Comparison of ENCODE assay signal across 8 cellular contexts in the genomic region with DNA sequence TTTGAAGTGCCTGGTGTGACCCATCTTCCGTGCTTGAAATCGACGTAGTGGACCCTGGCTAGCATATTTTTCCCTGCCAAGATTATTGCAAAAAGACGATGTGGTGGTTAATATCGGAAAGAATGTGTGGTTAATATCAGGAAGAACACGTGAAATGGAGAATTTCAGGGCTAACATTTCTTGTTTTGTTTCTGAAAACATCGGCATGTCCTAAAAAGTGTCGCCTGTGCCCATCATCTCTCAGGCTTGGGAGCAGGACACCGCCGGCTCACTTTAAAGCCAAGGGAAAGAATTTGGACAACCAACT. TPM values are rescaled to one million over a fixed set of nuclear protein-coding genes. Genes with fewer than 3 reads are reported as not detected.
A peak's percentile ranks its signal among the peaks of the same experiment; 100 is the strongest.
DNase-seq lines count a peak whose midpoint lies in the region; ATAC-seq and TF ChIP-seq lines count a peak whose summit lies in the region.

No MANE protein-coding gene starts in this region.

- no peaks in the 10 kb centered on the region for H3K9me3 ChIP-seq in BE2C
- no peaks in the 10 kb centered on the region for H3K9me3 ChIP-seq in neural cell (ENCODE audit: low read length)

- H3F3A ChIP-seq in neural cell (ENCODE audit: insufficient read depth, low read length, poor library complexity, severe bottlenecking): peaks cover 8% of the 10 kb centered on the region

- peak overlapping the region; percentile 80 for H3K4me3 ChIP-seq in BE2C (ENCODE audit: low read depth, low read length)
- peak overlapping the region; percentile 87 for H3K4me3 ChIP-seq in LNCaP clone FGC (ENCODE audit: low read depth, low read length)
- H3K4me3 ChIP-seq in coronary artery: peak overlapping the region; percentile 92
- H3K4me3 ChIP-seq in neural cell (ENCODE audit: low read length): peak overlapping the region; percentile 93

- H4K20me1 ChIP-seq in neural cell (ENCODE audit: insufficient read depth): no peaks in the 10 kb centered on the region

- H3K27ac ChIP-seq in coronary artery (peak overlapping the region; percentile 77 to 100), neural cell (ENCODE audit: low read length) (no peak overlapping the region)

- no peaks in the 10 kb centered on the region; the same call in 1 of the 2 replicates for H3K4me1 ChIP-seq in BE2C

- no peaks in the 10 kb centered on the region for H3K9me2 ChIP-seq in neural cell (ENCODE audit: insufficient read depth, low read length)

- no peak for TF ChIP-seq EP300 in neural cell (conservative IDR thresholded peaks at IDR 0.05; ENCODE audit: poor library complexity, severe bottlenecking)

- no peak overlapping the region for H3K4me2 ChIP-seq in neural cell (ENCODE audit: low read length)

- DNase-seq in BE2C (no peak), LNCaP clone FGC (ENCODE audit: low read depth) (no peak), coronary artery (ENCODE audit: low spot score) (no peak), NCI-H1092 treated with DMSO at 0.1 percent for 48 hours (lab: John Stamatoyannopoulos, UW) (no peak), middle frontal gyrus (ENCODE audit: extremely low spot score, low spot score) (no peak), NCI-H187 (lab: John Stamatoyannopoulos, UW) (no peak)

- H3K9ac ChIP-seq in neural cell (ENCODE audit: low read length): no peak overlapping the region

- TF ChIP-seq RAD21 in neural cell (conservative IDR thresholded peaks at IDR 0.05): no peak

- H3K79me2 ChIP-seq in neural cell (replicated peaks; ENCODE audit: insufficient read depth, low read length): no peaks in the 10 kb centered on the region

- H3K36me3 ChIP-seq in BE2C (0 out of 2 replicates have a peak, but pooled peaks cover 2% of the 10 kb centered on the region), neural cell (ENCODE audit: insufficient read depth, low read length) (no peaks in the 10 kb centered on the region)

- H3K27me3 ChIP-seq in BE2C (no peaks in the 10 kb centered on the region), neural cell (ENCODE audit: insufficient read depth, low read depth, low read length) (no peaks in the 10 kb centered on the region)

- peak overlapping the region; percentile 76 for H2AFZ ChIP-seq in neural cell (ENCODE audit: low read depth, low read length)

- no peak for TF ChIP-seq CTCF in BE2C (IDR thresholded peaks at IDR 0.05; ENCODE audit: low read depth, low read length)
- no peak for TF ChIP-seq CTCF in LNCaP clone FGC (IDR thresholded peaks at IDR 0.05; ENCODE audit: control insufficient read depth, extremely low read depth, insufficient read depth)
- no peak for TF ChIP-seq CTCF in coronary artery (IDR thresholded peaks at IDR 0.05)
- no peak for TF ChIP-seq CTCF in neural cell (IDR thresholded peaks at IDR 0.05; ENCODE audit: poor library complexity, severe bottlenecking)

- no peak for ATAC-seq in GM21360 (IDR thresholded peaks at IDR 0.05; ENCODE audit: unreplicated experiment)

TF ChIP-seq in neural cell, 6 proteins besides CTCF, POLR2A, EP300 and RAD21:
- no peak for TF ChIP-seq TAF1 (IDR thresholded peaks at IDR 0.05; ENCODE audit: low read depth)
- no peak for TF ChIP-seq MXI1 (conservative IDR thresholded peaks at IDR 0.05; ENCODE audit: poor library complexity, severe bottlenecking)
- TF ChIP-seq EZH2 (IDR thresholded peaks at IDR 0.05; ENCODE audit: borderline replicate concordance, insufficient read depth, low read length, poor library complexity, severe bottlenecking): no peak
- TF ChIP-seq SMC3 (conservative IDR thresholded peaks at IDR 0.05; ENCODE audit: poor library complexity): no peak
- TF ChIP-seq POLR2AphosphoS5 (IDR thresholded peaks at IDR 0.05): no peak
- TF ChIP-seq, protein P1, sequence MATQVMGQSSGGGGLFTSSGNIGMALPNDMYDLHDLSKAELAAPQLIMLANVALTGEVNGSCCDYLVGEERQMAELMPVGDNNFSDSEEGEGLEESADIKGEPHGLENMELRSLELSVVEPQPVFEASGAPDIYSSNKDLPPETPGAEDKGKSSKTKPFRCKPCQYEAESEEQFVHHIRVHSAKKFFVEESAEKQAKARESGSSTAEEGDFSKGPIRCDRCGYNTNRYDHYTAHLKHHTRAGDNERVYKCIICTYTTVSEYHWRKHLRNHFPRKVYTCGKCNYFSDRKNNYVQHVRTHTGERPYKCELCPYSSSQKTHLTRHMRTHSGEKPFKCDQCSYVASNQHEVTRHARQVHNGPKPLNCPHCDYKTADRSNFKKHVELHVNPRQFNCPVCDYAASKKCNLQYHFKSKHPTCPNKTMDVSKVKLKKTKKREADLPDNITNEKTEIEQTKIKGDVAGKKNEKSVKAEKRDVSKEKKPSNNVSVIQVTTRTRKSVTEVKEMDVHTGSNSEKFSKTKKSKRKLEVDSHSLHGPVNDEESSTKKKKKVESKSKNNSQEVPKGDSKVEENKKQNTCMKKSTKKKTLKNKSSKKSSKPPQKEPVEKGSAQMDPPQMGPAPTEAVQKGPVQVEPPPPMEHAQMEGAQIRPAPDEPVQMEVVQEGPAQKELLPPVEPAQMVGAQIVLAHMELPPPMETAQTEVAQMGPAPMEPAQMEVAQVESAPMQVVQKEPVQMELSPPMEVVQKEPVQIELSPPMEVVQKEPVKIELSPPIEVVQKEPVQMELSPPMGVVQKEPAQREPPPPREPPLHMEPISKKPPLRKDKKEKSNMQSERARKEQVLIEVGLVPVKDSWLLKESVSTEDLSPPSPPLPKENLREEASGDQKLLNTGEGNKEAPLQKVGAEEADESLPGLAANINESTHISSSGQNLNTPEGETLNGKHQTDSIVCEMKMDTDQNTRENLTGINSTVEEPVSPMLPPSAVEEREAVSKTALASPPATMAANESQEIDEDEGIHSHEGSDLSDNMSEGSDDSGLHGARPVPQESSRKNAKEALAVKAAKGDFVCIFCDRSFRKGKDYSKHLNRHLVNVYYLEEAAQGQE (IDR thresholded peaks at IDR 0.05; ENCODE audit: borderline replicate concordance): no peak
TF ChIP-seq in neural cell: peak in this region for 0.

RNA-seq across cellular contexts. Expression of gene DCXR, which starts 0.3 kb away (rescaled TPM):
- polyA plus RNA-seq in BE2C (2012; ENCODE audit: insufficient read depth, insufficient read length, low read depth): 335 TPM
- polyA plus RNA-seq in neural cell: 129 and 148 TPM in 2 replicates
- 35.3 and 35.5 TPM in 2 replicates for polyA minus RNA-seq in neural cell

RNA-seq across cellular contexts. Expression of gene RAC3, which starts 6.4 kb away (rescaled TPM):
- 65.3 TPM for polyA plus RNA-seq in BE2C (2012; ENCODE audit: insufficient read depth, insufficient read length, low read depth)
- 198 and 211 TPM in 2 replicates for polyA plus RNA-seq in neural cell
- 52.8 and 57.3 TPM in 2 replicates for polyA minus RNA-seq in neural cell

RNA-seq across cellular contexts. Expression of gene RFNG, which starts 13.8 kb away (rescaled TPM):
- 73.1 TPM for polyA plus RNA-seq in BE2C (2012; ENCODE audit: insufficient read depth, insufficient read length, low read depth)
- 176 and 200 TPM in 2 replicates for polyA plus RNA-seq in neural cell
- polyA minus RNA-seq in neural cell: 20.8 and 27.0 TPM in 2 replicates

RNA-seq across cellular contexts. Expression of gene GPS1, which starts 13.9 kb away (rescaled TPM):
- polyA plus RNA-seq in BE2C (2012; ENCODE audit: insufficient read depth, insufficient read length, low read depth): 585 TPM
- polyA plus RNA-seq in neural cell: 170 and 215 TPM in 2 replicates
- 106 and 121 TPM in 2 replicates for polyA minus RNA-seq in neural cell

RNA-seq across cellular contexts. Expression of gene LRRC45, which starts 14.7 kb away (rescaled TPM):
- polyA plus RNA-seq in BE2C (2012; ENCODE audit: insufficient read depth, insufficient read length, low read depth): 12.0 TPM
- polyA plus RNA-seq in neural cell: 51.7 and 63.7 TPM in 2 replicates
- 22.1 and 29.7 TPM in 2 replicates for polyA minus RNA-seq in neural cell
